Comparison of ENCODE assay signal across 8 cellular contexts in genomic region chr11:59053387-59053786, GRCh38. TPM values are rescaled to one million over a fixed set of nuclear protein-coding genes. Genes with fewer than 3 reads are reported as not detected.
A peak's percentile ranks its signal among the peaks of the same experiment; 100 is the strongest.
DNase-seq lines count a peak whose midpoint lies in the region; ATAC-seq, FAIRE-seq and TF ChIP-seq lines count a peak whose summit lies in the region.

No MANE protein-coding gene starts in this region.

- peak; percentile 64 for ATAC-seq in HG02798 (IDR thresholded peaks at IDR 0.05; ENCODE audit: poor library complexity, unreplicated experiment)
- no peak for ATAC-seq in heart right ventricle
- no peak for ATAC-seq in sciatic nerve

- peak; percentile 25 to 85 (median 69) for TF ChIP-seq CTCF in heart right ventricle (IDR thresholded peaks at IDR 0.05)

- H3K4me1 ChIP-seq in SJCRH30: no peaks in the 10 kb centered on the region
- H3K4me1 ChIP-seq in heart right ventricle: peaks cover 0 to 3% (median 0%) of the 10 kb centered on the region in 9 donors

- peak; percentile 9 to 17 for DNase-seq in NCI-H187 (lab: John Stamatoyannopoulos, UW)
- DNase-seq in NCI-H187 treated with DMSO at 0.1 percent for 48 hours (lab: John Stamatoyannopoulos, UW): no peak
- peak; percentile 49 to 73 for DNase-seq in SJCRH30
- peak; percentile 69 for DNase-seq in activated gamma-delta T cell treated with anti-CD3 and anti-CD28 coated beads, Interleukin-2, amount 50 U/mL, for 16 hours (ENCODE audit: low read depth)
- DNase-seq in heart right ventricle: peak; percentile 51 to 57
- peak; percentile 82 for DNase-seq in sciatic nerve (ENCODE audit: low spot score)
- DNase-seq in frontal cortex (ENCODE audit: low spot score in 2 of 2): no peak

- WGBS in heart right ventricle, 2 donors: 29 to 48% methylated on average over 2 of the region's 2 CpGs

- H3K27ac ChIP-seq in SJCRH30: no peak overlapping the region
- no peak overlapping the region for H3K27ac ChIP-seq in heart right ventricle

- intact Hi-C loops in heart right ventricle (cut with DNase I) (loop anchor here in 6 of 10 donors (2.0 to 10.0 kb wide), 5 partner anchors 81 to 399 kb away; no protein-coding TSS in a partner anchor), sciatic nerve (cut with DNase I) (no loop called here)

- FAIRE-seq in frontal cortex (lab: Jason Lieb, UNC): no peak

- no peaks in the 10 kb centered on the region for H3K36me3 ChIP-seq in SJCRH30
- no peaks in the 10 kb centered on the region for H3K36me3 ChIP-seq in heart right ventricle

- no peaks in the 10 kb centered on the region for H3K27me3 ChIP-seq in SJCRH30
- peaks cover 0 to 38% (median 19%) of the 10 kb centered on the region in 7 donors for H3K27me3 ChIP-seq in heart right ventricle

- H3K9me3 ChIP-seq in SJCRH30 (replicated peaks) (no peaks in the 10 kb centered on the region), heart right ventricle (no peaks in the 10 kb centered on the region)

- no peak overlapping the region for H3K4me3 ChIP-seq in SJCRH30
- no peak overlapping the region for H3K4me3 ChIP-seq in heart right ventricle

RNA-seq across cellular contexts. Expression of gene GLYATL1B, which starts 32.7 kb away (rescaled TPM):
- 0.24 and 0.28 TPM in 2 replicates for total RNA-seq in SJCRH30 (2014; rRNA removed; shearing (Covaris generic))
- not detected for total RNA-seq in heart right ventricle
- polyA plus RNA-seq in heart right ventricle: not detected
- not detected for total RNA-seq in sciatic nerve
- total RNA-seq in frontal cortex: not detected

RNA-seq across cellular contexts. Expression of gene FAM111B, which starts 53.6 kb away (rescaled TPM):
- total RNA-seq in SJCRH30 (2014; rRNA removed; shearing (Covaris generic)): 58.3 and 69.9 TPM in 2 replicates
- total RNA-seq in heart right ventricle (1 to 10 TPM in 2 of 10 donors, under 1 TPM in 6, not detected in 2; 0.11 to 3.1 (median 0.30) TPM), sciatic nerve (0.89 TPM), frontal cortex (2.9 TPM)
- polyA plus RNA-seq in heart right ventricle: under 1 TPM; 0.12 to 0.22 TPM

Comparison
In these comparisons a context has a peak if more than half of its experiments do, and no peak if none do; other contexts are left out.
1. DNase-seq: peak in NCI-H187 (2 of 2), SJCRH30 (2 of 2), activated gamma-delta T cell treated with anti-CD3 and anti-CD28 coated beads, Interleukin-2, amount 50 U/mL, for 16 hours (single experiment), heart right ventricle (2 of 2) and sciatic nerve (single experiment); none in NCI-H187 treated with DMSO at 0.1 percent for 48 hours (single experiment) and frontal cortex (0 of 2).
2. RNA of gene FAM111B, which starts 53.6 kb away (total RNA-seq): 58.3 to 69.9 TPM in SJCRH30; 2.9 TPM in frontal cortex (single experiment), 0.89 TPM in sciatic nerve (single experiment) and 0.11 to 3.1 TPM in heart right ventricle; every median in the first group is over 10 times any median in the second.